In genomic region chr10:73079779-73080178, GRCh38 we compare ENCODE assay signal across 19 cellular contexts. TPM values are rescaled to one million over a fixed set of nuclear protein-coding genes. Genes with fewer than 3 reads are reported as not detected.
DNase-seq lines count a peak whose midpoint lies in the region; ATAC-seq and TF ChIP-seq lines count a peak whose summit lies in the region.
"Had no signal": no experiment of that assay in that cellular context is flagged by ENCODE, and none has a peak within 500 bp of the region (broad histone marks: within the 10 kb centered on the region; RNA-seq: fewer than 3 reads in every experiment).

No MANE protein-coding gene starts in this region.

- CTCF ChIA-PET in activated CD4-positive, alpha-beta T cell treated with anti-CD3 and anti-CD28 coated beads for 36 hours (lab: Charles Lee): interaction anchor here (0.6 to 2.4 kb wide), 2 partner anchors 16 to 30 kb away, joined by 3 to 9 read pairs; partner anchors contain the start of gene P4HA1
- CTCF ChIA-PET in HEK293T (lab: Yijun Ruan, JAX): interaction anchor here (1.1 kb wide), 1 partner anchor 19 kb away, joined by 3 read pairs; no protein-coding TSS in a partner anchor

- no peaks in the 10 kb centered on the region for H3K27me3 Mint-ChIP-seq in activated CD4-positive, alpha-beta T cell treated with anti-CD3 and anti-CD28 coated beads for 36 hours
- H3K27me3 Mint-ChIP-seq: activated CD8-positive, alpha-beta T cell treated with anti-CD3 and anti-CD28 coated beads for 36 hours had no signal

- POLR2A ChIA-PET in activated CD4-positive, alpha-beta T cell treated with anti-CD3 and anti-CD28 coated beads for 36 hours (lab: Charles Lee): no interaction called here
- POLR2A ChIA-PET in HEK293T (lab: Yijun Ruan, JAX): interaction anchor here (0.9 kb wide), 1 partner anchor 17 kb away, joined by 3 read pairs; the partner anchor contains the start of gene P4HA1

- ATAC-seq in activated CD4-positive, alpha-beta T cell treated with anti-CD3 and anti-CD28 coated beads for 36 hours: peak; percentile 51
- ATAC-seq in GM21526 (IDR thresholded peaks at IDR 0.05; ENCODE audit: low FRiP score, unreplicated experiment) (peak; percentile 81), HG03159 (IDR thresholded peaks at IDR 0.05; ENCODE audit: unreplicated experiment) (peak; percentile 67)
- ATAC-seq: activated CD8-positive, alpha-beta T cell treated with anti-CD3 and anti-CD28 coated beads for 36 hours had no signal

- no peak overlapping the region for H3K27ac Mint-ChIP-seq in activated CD4-positive, alpha-beta T cell treated with anti-CD3 and anti-CD28 coated beads for 36 hours
- H3K27ac Mint-ChIP-seq: activated CD8-positive, alpha-beta T cell treated with anti-CD3 and anti-CD28 coated beads for 36 hours; endodermal cell had no signal

- H3K4me1 Mint-ChIP-seq in activated CD4-positive, alpha-beta T cell treated with anti-CD3 and anti-CD28 coated beads for 36 hours: peaks cover 29% of the 10 kb centered on the region

- TF ChIP-seq CTCF in foreskin fibroblast (IDR thresholded peaks at IDR 0.05; ENCODE audit: low read depth, low read length): no peak

- no peaks in the 10 kb centered on the region for H3K9me3 Mint-ChIP-seq in activated CD4-positive, alpha-beta T cell treated with anti-CD3 and anti-CD28 coated beads for 36 hours (ENCODE audit: low read depth)
- H3K9me3 Mint-ChIP-seq: activated CD8-positive, alpha-beta T cell treated with anti-CD3 and anti-CD28 coated beads for 36 hours; CD14-positive monocyte; endodermal cell had no signal

- no peak overlapping the region for H3K4me3 ChIP-seq in foreskin fibroblast (ENCODE audit: low read depth in 1 of 2, low read length in 2 of 2)

- no peak for DNase-seq in activated CD4-positive, alpha-beta T cell treated with anti-CD3 and anti-CD28 coated beads for 36 hours
- DNase-seq in activated CD4-positive, alpha-beta T cell treated with anti-CD3 and anti-CD28 coated beads for 1 hour: no peak
- DNase-seq in renal cortical epithelial cell (ENCODE audit: low read depth): peak; percentile 67
- no peak for DNase-seq in foreskin fibroblast
- no peak for DNase-seq in HEK293T (ENCODE audit: extremely low spot score)
- DNase-seq in glomerular visceral epithelial cell (ENCODE audit: extremely low spot score): no peak
- DNase-seq: activated CD8-positive, alpha-beta T cell treated with anti-CD3 and anti-CD28 coated beads for 36 hours; activated naive CD4-positive, alpha-beta T cell treated with Interleukin-2 at 50 U/mL for 16 hours; endodermal cell; foreskin melanocyte; NCI-H2107; NK-92 treated with Interleukin-12 subunit alpha and Interleukin-12 subunit beta, amount 100 ng/mL, for 24 hours; nucleus accumbens; SIG-M5; small intestine; substantia nigra had no signal

- H3K36me3 Mint-ChIP-seq in activated CD4-positive, alpha-beta T cell treated with anti-CD3 and anti-CD28 coated beads for 36 hours (ENCODE audit: low read depth): peaks cover 8% of the 10 kb centered on the region

- intact Hi-C loops in activated CD4-positive, alpha-beta T cell treated with anti-CD3 and anti-CD28 coated beads for 36 hours (cut with DNase I, micrococcal nuclease): no loop called here

- no peak overlapping the region for H3K4me3 Mint-ChIP-seq in activated CD4-positive, alpha-beta T cell treated with anti-CD3 and anti-CD28 coated beads for 36 hours
- H3K4me3 Mint-ChIP-seq: activated CD8-positive, alpha-beta T cell treated with anti-CD3 and anti-CD28 coated beads for 36 hours; CD14-positive monocyte; endodermal cell had no signal

TF ChIP-seq in HEK293T, 16 proteins besides CTCF, POLR2A, EP300 and RAD21:
- TF ChIP-seq LEF1 (IDR thresholded peaks at IDR 0.05; ENCODE audit: borderline replicate concordance) (no peak), CTBP1 (IDR thresholded peaks at IDR 0.05; ENCODE audit: borderline replicate concordance) (no peak), BHLHE40 (IDR thresholded peaks at IDR 0.05; ENCODE audit: borderline replicate concordance) (no peak), SP1 (IDR thresholded peaks at IDR 0.05) (no peak), ZNF384 (IDR thresholded peaks at IDR 0.05) (no peak), FOXA1 (IDR thresholded peaks at IDR 0.05) (no peak), ARNT (IDR thresholded peaks at IDR 0.05) (no peak), FOXK2 (IDR thresholded peaks at IDR 0.05) (no peak)

RNA-seq across cellular contexts. Expression of gene P4HA1, which starts 16.9 kb away (rescaled TPM):
- 10 to 100 TPM; 51.8 to 58.5 TPM for total RNA-seq in activated CD4-positive, alpha-beta T cell treated with anti-CD3 and anti-CD28 coated beads for 36 hours
- total RNA-seq in renal cortical epithelial cell: 184 and 302 TPM in 2 replicates

RNA-seq across cellular contexts. Expression of gene NUDT13, which starts 30.5 kb away (rescaled TPM):
- 1 to 10 TPM; 1.6 to 2.2 TPM for total RNA-seq in activated CD4-positive, alpha-beta T cell treated with anti-CD3 and anti-CD28 coated beads for 36 hours
- total RNA-seq in renal cortical epithelial cell: 1.2 and 1.7 TPM in 2 replicates
